In genomic region chr14:90109858-90110257, GRCh38 we compare ENCODE assay signal across 12 cellular contexts. TPM values are rescaled to one million over a fixed set of nuclear protein-coding genes. Genes with fewer than 3 reads are reported as not detected.
DNase-seq lines count a peak whose midpoint lies in the region; ATAC-seq, FAIRE-seq and TF ChIP-seq lines count a peak whose summit lies in the region.
"Had no signal": no experiment of that assay in that cellular context is flagged by ENCODE, and none has a peak within 500 bp of the region (broad histone marks: within the 10 kb centered on the region; RNA-seq: fewer than 3 reads in every experiment).

No MANE protein-coding gene starts in this region.

- no peak overlapping the region for H2BK20ac ChIP-seq in H1 (ENCODE audit: low read length)

- FAIRE-seq in H1 (lab: Jason Lieb, UNC), result peak; percentile 93

- no peak overlapping the region for H4K8ac ChIP-seq in H1 (ENCODE audit: extremely low read depth, insufficient read depth, low read length)

- ATAC-seq in heart left ventricle (no peak), upper lobe of right lung (peak; percentile 13)
- ATAC-seq in natural killer cell treated with Interleukin-12 subunit alpha and Interleukin-12 subunit beta and Interleukin-15 and Interleukin-18, amount 100 ng/mL, for 72 hours, result no peak
- ATAC-seq: left colon had no signal

- no peaks in the 10 kb centered on the region for H3K4me1 ChIP-seq in left ventricle myocardium inferior
- H3K4me1 ChIP-seq in heart left ventricle, result peaks cover 0 to 3% (median 0%) of the 10 kb centered on the region in 12 donors
- H3K4me1 ChIP-seq in H1 (replicated peaks in 1 of 4; ENCODE audit: control insufficient read depth in 3 of 4, insufficient read depth in 4 of 4, low read length in 3 of 4), result no peaks in the 10 kb centered on the region
- no peaks in the 10 kb centered on the region for H3K4me1 ChIP-seq in upper lobe of right lung
- H3K4me1 ChIP-seq: sigmoid colon had no signal

- H3K79me2 ChIP-seq in H1 (ENCODE audit: control insufficient read depth in 1 of 2, insufficient read depth in 2 of 2, low read length in 2 of 2), result no peaks in the 10 kb centered on the region

- H3K27ac Mint-ChIP-seq in natural killer cell treated with Interleukin-12 subunit alpha and Interleukin-12 subunit beta and Interleukin-15 and Interleukin-18, amount 100 ng/mL, for 72 hours, result no peak overlapping the region
- H3K27ac Mint-ChIP-seq: T-helper 2 cell treated with Interferon-gamma antibody and Interleukin-4, amounts not matched to agents 5 μg/mL and 100 μg/mL, for 36 hours had no signal

- H3K9me3 Mint-ChIP-seq in natural killer cell treated with Interleukin-12 subunit alpha and Interleukin-12 subunit beta and Interleukin-15 and Interleukin-18, amount 100 ng/mL, for 72 hours, result no peaks in the 10 kb centered on the region
- H3K9me3 Mint-ChIP-seq: T-helper 2 cell treated with Interferon-gamma antibody and Interleukin-4, amounts not matched to agents 5 μg/mL and 100 μg/mL, for 36 hours had no signal

- H3K23me2 ChIP-seq in H1 (ENCODE audit: low read depth, low read length), result no peaks in the 10 kb centered on the region

- no peaks in the 10 kb centered on the region for H3K4me1 Mint-ChIP-seq in natural killer cell treated with Interleukin-12 subunit alpha and Interleukin-12 subunit beta and Interleukin-15 and Interleukin-18, amount 100 ng/mL, for 72 hours (ENCODE audit: low read depth in 2 of 2)

- no peak overlapping the region for H4K5ac ChIP-seq in H1 (ENCODE audit: insufficient read length, low read depth, low read length)

- H3K36me3 ChIP-seq in left ventricle myocardium inferior (no peaks in the 10 kb centered on the region), heart left ventricle (no peaks in the 10 kb centered on the region), H1 (ENCODE audit: control insufficient read depth in 2 of 4, insufficient read depth in 4 of 4, low read length in 3 of 4) (no peaks in the 10 kb centered on the region), upper lobe of right lung (no peaks in the 10 kb centered on the region)
- H3K36me3 ChIP-seq: sigmoid colon had no signal

- H3K9ac ChIP-seq in H1 (replicated peaks in 1 of 4; ENCODE audit: extremely low read depth in 1 of 4, low read depth in 3 of 4, low read length in 3 of 4), result no peak overlapping the region

- H3K18ac ChIP-seq in H1 (ENCODE audit: extremely low read depth, low read length), result no peak overlapping the region

- H3K27me3 ChIP-seq in left ventricle myocardium inferior (ENCODE audit: low read depth), result peaks cover 26% of the 10 kb centered on the region
- peaks cover 0 to 13% (median 0%) of the 10 kb centered on the region in 9 donors for H3K27me3 ChIP-seq in heart left ventricle
- no peaks in the 10 kb centered on the region for H3K27me3 ChIP-seq in H1 (replicated peaks in 1 of 4; ENCODE audit: control insufficient read depth in 3 of 4, extremely low read depth in 1 of 4, insufficient read depth in 3 of 4, low read length in 3 of 4)
- H3K27me3 ChIP-seq in upper lobe of right lung, result peaks cover 6% of the 10 kb centered on the region

- H2BK12ac ChIP-seq in H1 (ENCODE audit: low read depth, low read length), result no peak overlapping the region

- no peak for DNase-seq in left ventricle myocardium inferior
- no peak for DNase-seq in heart left ventricle
- peak; percentile 30 for DNase-seq in NAMALWA (ENCODE audit: low spot score)
- peak; percentile 13 to 51 for DNase-seq in H1 (ENCODE audit: low read depth in 1 of 2, low spot score in 2 of 2)
- DNase-seq in upper lobe of right lung, result no peak
- DNase-seq in NCI-H1048 (lab: John Stamatoyannopoulos, UW), result no peak
- no peak for DNase-seq in natural killer cell treated with Interleukin-12 subunit alpha and Interleukin-12 subunit beta and Interleukin-15 and Interleukin-18, amount 100 ng/mL, for 72 hours (ENCODE audit: low spot score)
- no peak for DNase-seq in cerebellum (ENCODE audit: low spot score)
- DNase-seq: effector CD8-positive, alpha-beta T cell; left colon; sigmoid colon had no signal

- no peak for TF ChIP-seq POLR2A in heart left ventricle (IDR thresholded peaks at IDR 0.05)
- no peak for TF ChIP-seq POLR2A in H1 (IDR thresholded peaks at IDR 0.05; ENCODE audit: control extremely low read depth in 1 of 2, low read depth in 2 of 2, low read length in 2 of 2)

- H3K9me3 ChIP-seq in left ventricle myocardium inferior (replicated peaks) (no peaks in the 10 kb centered on the region), heart left ventricle (no peaks in the 10 kb centered on the region), H1 (ENCODE audit: insufficient read depth in 2 of 2, low read depth in 1 of 2, low read length in 1 of 2) (no peaks in the 10 kb centered on the region), upper lobe of right lung (no peaks in the 10 kb centered on the region)
- H3K9me3 ChIP-seq: sigmoid colon had no signal

- no peak for TF ChIP-seq EP300 in H1 (IDR thresholded peaks at IDR 0.05; ENCODE audit: borderline replicate concordance in 1 of 2, low read depth in 2 of 2, low read length in 2 of 2)

- 70 to 78% (median 75%) methylated on average over 9 to 10 of the region's 10 CpGs for WGBS in heart left ventricle, 4 donors
- WGBS in H1 (ENCODE audit: extremely low coverage in 1 of 2, insufficient coverage in 1 of 2, insufficient read length in 1 of 2, insufficient replicate concordance in 2 of 2, low coverage in 1 of 2, low lambda C conversion rate in 2 of 2, missing lambda C conversion rate in 1 of 2), 2 experiments, result 72% methylated on average over 10 of the region's 10 CpGs; no CpG with 5 or more reads in 1 of the 2 experiments

- no peak overlapping the region for H3K27ac ChIP-seq in left ventricle myocardium inferior (replicated peaks)
- no peak overlapping the region for H3K27ac ChIP-seq in heart left ventricle
- no peak overlapping the region for H3K27ac ChIP-seq in H1 (ENCODE audit: low read depth, low read length)
- H3K27ac ChIP-seq in upper lobe of right lung, result no peak overlapping the region
- H3K27ac ChIP-seq: sigmoid colon had no signal

- peaks cover 15 to 18% of the 10 kb centered on the region in 2 donors for H3K27me3 Mint-ChIP-seq in natural killer cell treated with Interleukin-12 subunit alpha and Interleukin-12 subunit beta and Interleukin-15 and Interleukin-18, amount 100 ng/mL, for 72 hours

- no peak overlapping the region for H2BK120ac ChIP-seq in H1 (replicated peaks; ENCODE audit: low read depth, low read length)

- TF ChIP-seq RAD21 in H1 (IDR thresholded peaks at IDR 0.05 in 1 of 2, conservative IDR thresholded peaks at IDR 0.05 in 1 of 2; ENCODE audit: low read depth in 2 of 2, low read length in 2 of 2), result peak; percentile 60 to 73

- H3K56ac ChIP-seq in H1 (replicated peaks; ENCODE audit: insufficient read length, low read depth, low read length), result no peak overlapping the region

- H4K20me1 ChIP-seq in H1 (replicated peaks in 1 of 2; ENCODE audit: control insufficient read depth in 1 of 2, insufficient read depth in 2 of 2, low read length in 2 of 2), result no peaks in the 10 kb centered on the region

- H3K36me3 Mint-ChIP-seq in natural killer cell treated with Interleukin-12 subunit alpha and Interleukin-12 subunit beta and Interleukin-15 and Interleukin-18, amount 100 ng/mL, for 72 hours, result no peaks in the 10 kb centered on the region

- no peak overlapping the region for H3K4me2 ChIP-seq in H1 (ENCODE audit: insufficient read depth in 1 of 2, low read depth in 2 of 2, low read length in 2 of 2)

- H3K4ac ChIP-seq in H1 (replicated peaks; ENCODE audit: insufficient read length, low read depth, low read length), result no peak overlapping the region

- H3K14ac ChIP-seq in H1 (ENCODE audit: insufficient read length), result no peak overlapping the region

- intact Hi-C loops in left ventricle myocardium inferior (cut with micrococcal nuclease) (no loop called here), heart left ventricle (cut with DNase I) (no loop called here), upper lobe of right lung (cut with DNase I) (no loop called here)

- H3K4me3 ChIP-seq in left ventricle myocardium inferior, result no peak overlapping the region
- H3K4me3 ChIP-seq in heart left ventricle, result no peak overlapping the region
- no peak overlapping the region for H3K4me3 ChIP-seq in H1 (ENCODE audit: extremely low read depth in 1 of 4, insufficient read depth in 2 of 4, low read depth in 3 of 4, low read length in 4 of 4)
- no peak overlapping the region for H3K4me3 ChIP-seq in upper lobe of right lung
- H3K4me3 ChIP-seq: sigmoid colon had no signal

- H2BK15ac ChIP-seq in H1 (ENCODE audit: low read length), result no peak overlapping the region

- no peak overlapping the region for H3K23ac ChIP-seq in H1 (ENCODE audit: insufficient read length)

- POLR2A ChIA-PET in H1 (lab: Charles Lee; ENCODE audit: partially characterized antibody), result no interaction called here

- H2AK5ac ChIP-seq in H1 (ENCODE audit: low read depth, low read length), result no peak overlapping the region

- TF ChIP-seq CTCF in left ventricle myocardium inferior (IDR thresholded peaks at IDR 0.05; ENCODE audit: borderline replicate concordance), result peak; percentile 21
- peak in 2 of 12 donors; percentile 12 to 16 for TF ChIP-seq CTCF in heart left ventricle (IDR thresholded peaks at IDR 0.05)
- peak; percentile 58 to 77 (median 61) for TF ChIP-seq CTCF in H1 (IDR thresholded peaks at IDR 0.05; ENCODE audit: control extremely low read depth in 1 of 3, insufficient read depth in 1 of 3, low read depth in 1 of 3, low read length in 3 of 3)
- TF ChIP-seq CTCF in upper lobe of right lung (IDR thresholded peaks at IDR 0.05), result no peak

- no peaks in the 10 kb centered on the region for H3K79me1 ChIP-seq in H1 (ENCODE audit: low read depth, low read length)

- no peak overlapping the region for H4K91ac ChIP-seq in H1 (replicated peaks; ENCODE audit: insufficient read length, low read length)

- CTCF ChIA-PET in H1 (lab: Charles Lee; ENCODE audit: partially characterized antibody), result interaction anchor here (0.7 to 3.3 kb wide), 30 partner anchors 8 to 284 kb away, joined by 3 to 20 read pairs (median 4); partner anchors contain the start of gene KCNK13

- no peak overlapping the region for H2AFZ ChIP-seq in H1 (ENCODE audit: low read length)

- H3K4me3 Mint-ChIP-seq in natural killer cell treated with Interleukin-12 subunit alpha and Interleukin-12 subunit beta and Interleukin-15 and Interleukin-18, amount 100 ng/mL, for 72 hours, result no peak overlapping the region
- H3K4me3 Mint-ChIP-seq: T-helper 2 cell treated with Interferon-gamma antibody and Interleukin-4, amounts not matched to agents 5 μg/mL and 100 μg/mL, for 36 hours had no signal

- no peak overlapping the region for H2BK5ac ChIP-seq in H1 (ENCODE audit: low read depth, low read length)

RNA-seq across cellular contexts. Expression of gene KCNK13, which starts 48.1 kb away (rescaled TPM):
- total RNA-seq in left ventricle myocardium inferior (1.9 TPM), heart left ventricle (10 to 100 TPM in 1 of 9 donors, 1 to 10 TPM in 5, under 1 TPM in 3; 0.16 to 10.7 (median 1.7) TPM), upper lobe of right lung (0.81 TPM), cerebellum (0.82 TPM)
- polyA plus RNA-seq in heart left ventricle (under 1 TPM; 0.53 to 0.55 TPM), H1 (2011; rRNA removed) (0.39 and 0.46 TPM in 2 replicates)
- total RNA-seq in H1 (2021; fragmentation: NEBNext Ultra II Directional; extraction: Animal tissue kit (Norgen Biotek cat#: 25700)), result 0.48 and 0.69 TPM in 2 replicates
- 0.37 TPM for polyA plus RNA-seq in H1 (2011; cell fraction: cytosol; rRNA removed)
- polyA plus RNA-seq in H1 (2011; cell fraction: nucleus; rRNA removed), result 0.41 TPM
- polyA plus RNA-seq in H1 (2012, experiment 1 of 2), result 0.17 to 0.39 TPM (median 0.31 TPM) in 4 replicates
- polyA plus RNA-seq in H1 (2012, experiment 2 of 2), result 0.66 TPM
- polyA plus RNA-seq in H1 (2013, experiment 1 of 2), result 0.16 TPM
- polyA plus RNA-seq in H1 (2013, experiment 2 of 2), result 0.24 TPM
- 0.19 and 0.22 TPM in 2 replicates for polyA minus RNA-seq in H1 (2011; rRNA and poly(A)+ RNA removed)
- 0.59 TPM for polyA minus RNA-seq in H1 (2011; cell fraction: cytosol; rRNA and poly(A)+ RNA removed)
- polyA minus RNA-seq in H1 (2011; cell fraction: nucleus; rRNA and poly(A)+ RNA removed), result 0.20 TPM
- total RNA-seq in natural killer cell treated with Interleukin-12 subunit alpha and Interleukin-12 subunit beta and Interleukin-15 and Interleukin-18, amount 100 ng/mL, for 72 hours, result under 1 TPM; 0.50 to 0.61 TPM

Comparison
In these comparisons a context has a peak if more than half of its experiments do, and no peak if none do; other contexts are left out.
1. DNase-seq: peak in NAMALWA (single experiment) and H1 (2 of 2); none in left ventricle myocardium inferior (single experiment), heart left ventricle (0 of 5), upper lobe of right lung (single experiment), NCI-H1048 (single experiment), natural killer cell treated with Interleukin-12 subunit alpha and Interleukin-12 subunit beta and Interleukin-15 and Interleukin-18, amount 100 ng/mL, for 72 hours (single experiment) and cerebellum (single experiment).